Comparison of ENCODE assay signal across 11 cellular contexts in genomic region chr17:19464033-19465026, GRCh38. TPM values are rescaled to one million over a fixed set of nuclear protein-coding genes. Genes with fewer than 3 reads are reported as not detected.
DNase-seq lines count a peak whose midpoint lies in the region; ATAC-seq and TF ChIP-seq lines count a peak whose summit lies in the region.
"Had no signal": no experiment of that assay in that cellular context is flagged by ENCODE, and none has a peak within 500 bp of the region (broad histone marks: within the 10 kb centered on the region; RNA-seq: fewer than 3 reads in every experiment).

No MANE protein-coding gene starts in this region.

- H3K36me3 Mint-ChIP-seq in CD4-positive, CD25-positive, alpha-beta regulatory T cell, result no peaks in the 10 kb centered on the region
- no peaks in the 10 kb centered on the region for H3K36me3 Mint-ChIP-seq in activated CD8-positive, alpha-beta T cell treated with anti-CD3 and anti-CD28 coated beads, Interleukin-2, amount 10 ng/mL, durations not matched to agents 7 days and 5 days (ENCODE audit: low read depth)

- no peaks in the 10 kb centered on the region for H3K36me3 ChIP-seq in CD4-positive, CD25-positive, alpha-beta regulatory T cell (ENCODE audit: control insufficient read depth, insufficient read depth, low read length)
- H3K36me3 ChIP-seq in OCI-LY1 (ENCODE audit: insufficient read depth, low read length) (no peaks in the 10 kb centered on the region), skeletal muscle tissue (ENCODE audit: control insufficient read depth in 3 of 3, insufficient read depth in 3 of 3, low read length in 3 of 3) (no peaks in the 10 kb centered on the region)
- H3K36me3 ChIP-seq: pancreas had no signal

- peaks cover 0 to 47% (median 17%) of the 10 kb centered on the region in 4 donors for H3K4me1 Mint-ChIP-seq in CD4-positive, CD25-positive, alpha-beta regulatory T cell
- peaks cover 26% of the 10 kb centered on the region for H3K4me1 Mint-ChIP-seq in activated CD8-positive, alpha-beta T cell treated with anti-CD3 and anti-CD28 coated beads, Interleukin-2, amount 10 ng/mL, durations not matched to agents 7 days and 5 days (ENCODE audit: low read depth)

- no peaks in the 10 kb centered on the region for H3K27me3 Mint-ChIP-seq in CD4-positive, CD25-positive, alpha-beta regulatory T cell
- no peaks in the 10 kb centered on the region for H3K27me3 Mint-ChIP-seq in activated CD8-positive, alpha-beta T cell treated with anti-CD3 and anti-CD28 coated beads, Interleukin-2, amount 10 ng/mL, durations not matched to agents 7 days and 5 days (ENCODE audit: low read depth)

- CTCF ChIA-PET in activated CD8-positive, alpha-beta T cell treated with anti-CD3 and anti-CD28 coated beads, Interleukin-2, amount 10 ng/mL, durations not matched to agents 7 days and 5 days (lab: Charles Lee), result no interaction called here

- H3K4me3 ChIP-seq in CD4-positive, CD25-positive, alpha-beta regulatory T cell (ENCODE audit: low read depth, low read length), result no peak overlapping the region
- H3K4me3 ChIP-seq in OCI-LY1 (ENCODE audit: low read depth, low read length, poor library complexity, severe bottlenecking), result no peak overlapping the region
- H3K4me3 ChIP-seq in skeletal muscle tissue (ENCODE audit: low read length in 3 of 3), result peak overlapping the region in 1 of 3 donors; percentile 15
- H3K4me3 ChIP-seq: pancreas had no signal

- H2AFZ ChIP-seq in OCI-LY1 (ENCODE audit: low read length), result no peak overlapping the region; the same call in 1 of the 2 replicates

- no peak overlapping the region; the same call in 1 of the 2 replicates for H3K9ac ChIP-seq in OCI-LY1 (ENCODE audit: low read length)
- no peak overlapping the region for H3K9ac ChIP-seq in skeletal muscle tissue (ENCODE audit: low read depth in 1 of 3, low read length in 3 of 3)

- H3K9me3 Mint-ChIP-seq in CD4-positive, CD25-positive, alpha-beta regulatory T cell, result peaks cover 0 to 2% (median 0%) of the 10 kb centered on the region in 7 donors
- no peaks in the 10 kb centered on the region for H3K9me3 Mint-ChIP-seq in activated CD8-positive, alpha-beta T cell treated with anti-CD3 and anti-CD28 coated beads, Interleukin-2, amount 10 ng/mL, durations not matched to agents 7 days and 5 days (ENCODE audit: insufficient read depth)

- H3K9me3 ChIP-seq in CD4-positive, CD25-positive, alpha-beta regulatory T cell (ENCODE audit: control insufficient read depth in 2 of 2, low read length in 2 of 2), result no peaks in the 10 kb centered on the region
- H3K9me3 ChIP-seq in OCI-LY1 (ENCODE audit: low read length) (no peaks in the 10 kb centered on the region), skeletal muscle tissue (ENCODE audit: control insufficient read depth in 3 of 3, low read length in 3 of 3) (no peaks in the 10 kb centered on the region)
- H3K9me3 ChIP-seq: pancreas had no signal

- no peak for DNase-seq in CD4-positive, CD25-positive, alpha-beta regulatory T cell
- peak; percentile 40 for DNase-seq in foreskin melanocyte
- DNase-seq in HCEC 1CT, result no peak
- DNase-seq in activated CD8-positive, alpha-beta T cell treated with anti-CD3 and anti-CD28 coated beads, Interleukin-2, amount 10 ng/mL, durations not matched to agents 7 days and 5 days, result no peak
- DNase-seq: DMS53, NCI-H2081, pancreas had no signal

- H3K79me2 ChIP-seq in OCI-LY1 (ENCODE audit: insufficient read depth, low read length), result no peaks in the 10 kb centered on the region

- no peaks in the 10 kb centered on the region for H4K20me1 ChIP-seq in OCI-LY1 (ENCODE audit: insufficient read depth, low read length)

- POLR2A ChIA-PET in activated CD8-positive, alpha-beta T cell treated with anti-CD3 and anti-CD28 coated beads, Interleukin-2, amount 10 ng/mL, durations not matched to agents 7 days and 5 days (lab: Charles Lee), result no interaction called here

- H3K4me1 ChIP-seq in CD4-positive, CD25-positive, alpha-beta regulatory T cell (ENCODE audit: control insufficient read depth, insufficient read depth, low read length, poor library complexity, severe bottlenecking), result peaks cover 22% of the 10 kb centered on the region
- peaks cover 38% of the 10 kb centered on the region for H3K4me1 ChIP-seq in OCI-LY1 (ENCODE audit: insufficient read depth, low read length, severe bottlenecking)
- peaks cover 9 to 11% (median 10%) of the 10 kb centered on the region in 3 donors for H3K4me1 ChIP-seq in skeletal muscle tissue (ENCODE audit: control insufficient read depth in 3 of 3, insufficient read depth in 3 of 3, low read length in 3 of 3)
- H3K4me1 ChIP-seq: pancreas had no signal

- H3K9me2 ChIP-seq in OCI-LY1 (ENCODE audit: low read depth, low read length), result no peaks in the 10 kb centered on the region

- TF ChIP-seq CTCF in OCI-LY1 (IDR thresholded peaks at IDR 0.05; ENCODE audit: low read length), result no peak

- peak overlapping the region; percentile 15 for H3K27ac ChIP-seq in CD4-positive, CD25-positive, alpha-beta regulatory T cell (ENCODE audit: insufficient read depth, low read length, poor library complexity, severe bottlenecking)
- H3K27ac ChIP-seq in OCI-LY1 (ENCODE audit: low read depth, low read length, poor library complexity, severe bottlenecking), result peak overlapping the region; percentile 73
- H3K27ac ChIP-seq in skeletal muscle tissue (ENCODE audit: low read depth, low read length), result peak overlapping the region; percentile 4
- H3K27ac ChIP-seq: pancreas had no signal

- H3K27me3 ChIP-seq in CD4-positive, CD25-positive, alpha-beta regulatory T cell (ENCODE audit: control insufficient read depth, insufficient read depth, low read length), result no peaks in the 10 kb centered on the region
- H3K27me3 ChIP-seq in OCI-LY1 (ENCODE audit: insufficient read depth, low read length) (no peaks in the 10 kb centered on the region), skeletal muscle tissue (ENCODE audit: control insufficient read depth in 3 of 3, insufficient read depth in 3 of 3, low read length in 3 of 3) (peaks cover 0 to 3% (median 0%) of the 10 kb centered on the region in 3 donors)
- H3K27me3 ChIP-seq: pancreas had no signal

- ATAC-seq in CD4-positive, CD25-positive, alpha-beta regulatory T cell (ENCODE audit: low read depth in 2 of 2), result no peak
- ATAC-seq in GM18502 (IDR thresholded peaks at IDR 0.05; ENCODE audit: poor library complexity, unreplicated experiment), result no peak
- no peak for ATAC-seq in activated CD8-positive, alpha-beta T cell treated with anti-CD3 and anti-CD28 coated beads, Interleukin-2, amount 10 ng/mL, durations not matched to agents 7 days and 5 days
- no peak for ATAC-seq in HG03469 (IDR thresholded peaks at IDR 0.05; ENCODE audit: unreplicated experiment)

- H3K4me2 ChIP-seq in OCI-LY1 (ENCODE audit: low read length), result peak overlapping the region; percentile 65

- H3K4me3 Mint-ChIP-seq in CD4-positive, CD25-positive, alpha-beta regulatory T cell, result peak overlapping the region in 1 of 4 donors; percentile 9
- no peak overlapping the region for H3K4me3 Mint-ChIP-seq in activated CD8-positive, alpha-beta T cell treated with anti-CD3 and anti-CD28 coated beads, Interleukin-2, amount 10 ng/mL, durations not matched to agents 7 days and 5 days

- H3K27ac Mint-ChIP-seq in CD4-positive, CD25-positive, alpha-beta regulatory T cell, result peak overlapping the region; percentile 78 to 91 (median 89)
- no peak overlapping the region for H3K27ac Mint-ChIP-seq in activated CD8-positive, alpha-beta T cell treated with anti-CD3 and anti-CD28 coated beads, Interleukin-2, amount 10 ng/mL, durations not matched to agents 7 days and 5 days

- H3F3A ChIP-seq in OCI-LY1 (ENCODE audit: insufficient read depth, low read length), result no peaks in the 10 kb centered on the region; the same call in 1 of the 2 replicates

RNA-seq across cellular contexts. Expression of gene RNF112, which starts 53.3 kb away (rescaled TPM):
- total RNA-seq in CD4-positive, CD25-positive, alpha-beta regulatory T cell, result 0.39 TPM
- polyA plus RNA-seq in CD4-positive, CD25-positive, alpha-beta regulatory T cell, result not detected
- total RNA-seq in skeletal muscle tissue, result 2.1 TPM
- total RNA-seq in activated CD8-positive, alpha-beta T cell treated with anti-CD3 and anti-CD28 coated beads, Interleukin-2, amount 10 ng/mL, durations not matched to agents 7 days and 5 days, result under 1 TPM in 1 of 2 experiments, not detected in 1; 0.34 TPM

Comparison
In these comparisons a context has a peak if more than half of its experiments do, and no peak if none do; other contexts are left out.
1. H3K27ac ChIP-seq: peak in every context shown above with its lines; median percentile 73 in OCI-LY1; 15 in CD4-positive, CD25-positive, alpha-beta regulatory T cell; 4 in skeletal muscle tissue.